ENCODE assay signal across 23 cellular contexts in the genomic region with DNA sequence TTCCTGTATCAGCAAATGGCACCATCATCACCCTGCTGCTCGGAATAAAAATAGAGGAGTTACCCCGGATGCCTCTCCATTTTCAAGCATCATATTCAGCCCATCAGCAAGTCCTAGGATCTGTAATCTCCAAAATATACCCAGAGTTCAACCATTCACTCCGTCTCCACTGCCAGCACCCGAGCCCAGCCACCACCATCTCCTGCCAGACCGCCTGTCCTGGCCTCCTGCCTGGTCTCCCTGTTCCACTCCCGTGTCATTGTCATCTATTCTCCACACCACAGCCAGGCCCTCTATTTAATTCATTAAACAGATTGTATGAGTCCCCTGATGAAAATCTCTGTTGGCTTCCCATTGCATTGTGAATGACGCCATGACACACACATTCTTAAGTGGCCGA.
"Had no signal": no experiment of that assay in that cellular context is flagged by ENCODE, and none has a peak within 500 bp of the region (broad histone marks: within the 10 kb centered on the region; RNA-seq: fewer than 3 reads in every experiment).

No MANE protein-coding gene starts in this region.

- H3K4me3 Mint-ChIP-seq: dendritic cell treated with granulocyte-macrophage colony-stimulating factor and Interleukin-4, amounts not matched to agents 40 ng/mL and 50 ng/mL, for 4 days; effector memory CD8-positive, alpha-beta T cell; endodermal cell had no signal

- DNase-seq: colonic mucosa; cortex of kidney; dermis blood vessel endothelial cell; dorsolateral prefrontal cortex; effector CD4-positive, alpha-beta T cell; effector CD8-positive, alpha-beta T cell; effector memory CD4-positive, alpha-beta T cell; effector memory CD8-positive, alpha-beta T cell; endodermal cell; erythroblast; esophagus squamous epithelium; foreskin fibroblast; foreskin keratinocyte; foreskin melanocyte; gastrocnemius medialis; glutamatergic neuron; heart left ventricle had no signal

- H3K27ac Mint-ChIP-seq: dendritic cell treated with granulocyte-macrophage colony-stimulating factor and Interleukin-4, amounts not matched to agents 40 ng/mL and 50 ng/mL, for 4 days; effector memory CD8-positive, alpha-beta T cell; endodermal cell had no signal

- H3K4me1 Mint-ChIP-seq: endodermal cell had no signal

- H3K27me3 ChIP-seq: colonic mucosa, dorsolateral prefrontal cortex, foreskin keratinocyte, gastrocnemius medialis had no signal

- H3K9me3 ChIP-seq: colonic mucosa, esophagus muscularis mucosa, esophagus squamous epithelium, gastrocnemius medialis, gastroesophageal sphincter, heart left ventricle had no signal

- H3K4me3 ChIP-seq: colonic mucosa, coronary artery, dorsolateral prefrontal cortex, esophagus muscularis mucosa, esophagus squamous epithelium, gastrocnemius medialis, gastroesophageal sphincter, heart left ventricle had no signal

- H3K27ac ChIP-seq: colonic mucosa, coronary artery, epithelial cell of prostate, esophagus muscularis mucosa, esophagus squamous epithelium, foreskin keratinocyte, gastrocnemius medialis, gastroesophageal sphincter, heart left ventricle had no signal

- H3K9me3 Mint-ChIP-seq: dendritic cell treated with granulocyte-macrophage colony-stimulating factor and Interleukin-4, amounts not matched to agents 40 ng/mL and 50 ng/mL, for 4 days; endodermal cell had no signal

- ATAC-seq: effector memory CD8-positive, alpha-beta T cell; esophagus mucosa; foreskin keratinocyte; gastrocnemius medialis; gastroesophageal sphincter; heart left ventricle had no signal

- H3K4me1 ChIP-seq: colonic mucosa, esophagus muscularis mucosa, foreskin keratinocyte, gastrocnemius medialis, gastroesophageal sphincter, heart left ventricle had no signal

- H3K36me3 ChIP-seq: colonic mucosa, esophagus muscularis mucosa, esophagus squamous epithelium, gastrocnemius medialis, gastroesophageal sphincter, heart left ventricle had no signal
